Comparison of ENCODE assay signal across 22 cellular contexts in the genomic region with DNA sequence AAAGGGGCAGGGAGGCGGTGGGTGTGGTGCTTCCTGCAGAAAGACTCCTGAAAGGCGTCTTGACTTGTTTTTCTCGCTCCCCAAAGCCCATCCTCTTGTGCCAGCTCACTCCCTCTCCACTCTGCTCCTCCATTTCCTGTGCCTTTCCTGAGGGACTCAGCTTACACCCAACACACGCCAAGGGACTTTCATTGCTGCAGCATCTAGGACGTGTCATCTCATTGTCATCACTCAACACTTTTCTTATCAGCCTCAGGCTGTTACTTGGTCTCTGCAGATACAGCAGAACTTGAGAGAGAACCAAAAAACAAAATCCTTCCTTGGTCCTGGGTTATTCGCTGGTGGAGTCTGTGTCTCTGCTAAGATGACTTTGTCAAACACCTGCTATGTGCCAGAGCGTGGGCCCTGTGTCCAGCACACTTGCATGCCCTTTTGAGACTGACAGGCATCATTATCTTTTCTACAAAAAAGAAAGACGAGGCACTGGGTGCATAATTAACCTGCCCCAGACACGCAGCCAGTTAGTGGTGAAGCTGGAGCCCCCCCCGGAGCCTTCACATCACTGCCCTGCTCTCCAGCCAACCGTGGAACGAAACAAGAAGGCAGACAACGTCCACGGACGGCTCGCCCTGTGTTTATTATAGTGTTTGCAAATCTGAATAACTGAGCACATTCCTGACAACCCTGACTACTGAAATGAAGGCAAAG.
DNase-seq lines count a peak whose midpoint lies in the region; ATAC-seq, FAIRE-seq and TF ChIP-seq lines count a peak whose summit lies in the region.
"Had no signal": no experiment of that assay in that cellular context is flagged by ENCODE, and none has a peak within 500 bp of the region (broad histone marks: within the 10 kb centered on the region; RNA-seq: fewer than 3 reads in every experiment).

No MANE protein-coding gene starts in this region.

- ATAC-seq in DND-41 (ENCODE audit: insufficient read depth, low read depth) (no peak), K562 (no peak)
- no peak for ATAC-seq in activated CD4-positive, alpha-beta T cell treated with anti-CD3 and anti-CD28 coated beads for 36 hours
- ATAC-seq: HCT116 had no signal

- H3K36me3 ChIP-seq in DND-41 (ENCODE audit: insufficient read depth, low read length): no peaks in the 10 kb centered on the region
- H3K36me3 ChIP-seq in K562 (ENCODE audit: control insufficient read depth, insufficient read depth, low read length): no peaks in the 10 kb centered on the region
- H3K36me3 ChIP-seq in keratinocyte (ENCODE audit: control insufficient read depth in 2 of 2, extremely low read depth in 1 of 2, insufficient read depth in 2 of 2, low read length in 2 of 2): no peaks in the 10 kb centered on the region

- TF ChIP-seq CTCF in DND-41 (IDR thresholded peaks at IDR 0.05; ENCODE audit: borderline replicate concordance, extremely low read depth, low read length, poor library complexity, severe bottlenecking) (no peak), K562 (IDR thresholded peaks at IDR 0.05 in 2 of 3, conservative IDR thresholded peaks at IDR 0.05 in 1 of 3; ENCODE audit: insufficient read depth in 2 of 3, low read depth in 1 of 3, low read length in 3 of 3) (no peak), keratinocyte (optimal IDR thresholded peaks at IDR 0.05 in 1 of 3, IDR thresholded peaks at IDR 0.05 in 1 of 3, conservative IDR thresholded peaks at IDR 0.05 in 1 of 3; ENCODE audit: extremely low read depth in 1 of 3, insufficient read depth in 2 of 3, low read length in 3 of 3) (no peak)

- in situ Hi-C loops in K562 (cut with MboI): no loop called here

- DNase-seq in DND-41 (no peak), K562 (ENCODE audit: extremely low read depth in 1 of 4, low spot score in 3 of 4) (no peak), keratinocyte (ENCODE audit: low read depth, low spot score) (no peak), retina (peak; percentile 55), DMS53 (lab: John Stamatoyannopoulos, UW) (no peak), NCI-H510A treated with DMSO at 0.1 percent for 48 hours (lab: John Stamatoyannopoulos, UW) (no peak)
- no peak for DNase-seq in activated naive CD4-positive, alpha-beta T cell treated with Interleukin-2 at 50 U/mL for 16 hours
- no peak for DNase-seq in activated CD4-positive, alpha-beta T cell treated with anti-CD3 and anti-CD28 coated beads for 36 hours
- DNase-seq: AML-193, COR-L47, GF-D8, GM23248, MM.1S, NCI-H1092 treated with DMSO at 0.1 percent for 48 hours, NCI-H1694, NCI-H2081 treated with DMSO at 0.1 percent for 48 hours, NCI-H774, OCI-M1, SHP77 had no signal

- H3K27me3 ChIP-seq in DND-41 (ENCODE audit: insufficient read depth, low read length, poor library complexity) (no peaks in the 10 kb centered on the region), K562 (ENCODE audit: control insufficient read depth in 2 of 2, insufficient read depth in 2 of 2, low read length in 2 of 2) (peaks cover 0 to 34% of the 10 kb centered on the region in 2 experiments; a peak in 3 of 5 replicates), keratinocyte (ENCODE audit: control insufficient read depth, extremely low read depth, insufficient read depth, low read length) (no peaks in the 10 kb centered on the region)

- H3K4me1 ChIP-seq in DND-41 (ENCODE audit: insufficient read depth, low read length) (peaks cover 26% of the 10 kb centered on the region), K562 (replicated peaks in 1 of 2; ENCODE audit: control insufficient read depth in 2 of 2, insufficient read depth in 2 of 2, low read length in 2 of 2) (peaks cover 0 to 5% of the 10 kb centered on the region in 2 experiments; a peak in 1 of 5 replicates), keratinocyte (ENCODE audit: control insufficient read depth, extremely low read depth, insufficient read depth, low read length) (peaks cover 39% of the 10 kb centered on the region)

- H3K36me3 Mint-ChIP-seq in activated CD4-positive, alpha-beta T cell treated with anti-CD3 and anti-CD28 coated beads for 36 hours (ENCODE audit: low read depth): no peaks in the 10 kb centered on the region

- H3K79me2 ChIP-seq in DND-41 (ENCODE audit: insufficient read depth, low read length): no peaks in the 10 kb centered on the region
- H3K79me2 ChIP-seq in K562 (ENCODE audit: control insufficient read depth, insufficient read depth, low read length): no peaks in the 10 kb centered on the region
- no peaks in the 10 kb centered on the region for H3K79me2 ChIP-seq in keratinocyte (ENCODE audit: control insufficient read depth, insufficient read depth, low read length)

- dilution Hi-C loops in keratinocyte (cut with MboI; ENCODE audit: extremely low pct_ligation_motif_present, low sequenced_read_pairs): no loop called here

- H3K9me3 ChIP-seq in DND-41 (ENCODE audit: insufficient read depth, low read length, severe bottlenecking): no peaks in the 10 kb centered on the region
- H3K9me3 ChIP-seq in K562 (replicated peaks; ENCODE audit: control insufficient read depth, insufficient read depth, low read depth, low read length): no peaks in the 10 kb centered on the region
- H3K9me3 ChIP-seq in keratinocyte (ENCODE audit: control insufficient read depth, low read depth, low read length): no peaks in the 10 kb centered on the region

- TF ChIP-seq POLR2A in K562 (conservative IDR thresholded peaks at IDR 0.05): no peak

- H3K4me3 ChIP-seq in DND-41 (ENCODE audit: low read depth in 1 of 2, low read length in 2 of 2) (no peak overlapping the region), K562 (no peak overlapping the region), keratinocyte (ENCODE audit: control insufficient read depth in 2 of 3, extremely low read depth in 1 of 3, insufficient read depth in 2 of 3, low read depth in 1 of 3, low read length in 3 of 3) (peak overlapping the region in 1 of 3 experiments; percentile 26)
- H3K4me3 ChIP-seq: GM23248, SK-N-MC had no signal

- H3K4me2 ChIP-seq in DND-41 (ENCODE audit: insufficient read depth, low read length) (no peak overlapping the region), K562 (ENCODE audit: insufficient read depth, low read length) (no peak overlapping the region), keratinocyte (ENCODE audit: control insufficient read depth, extremely low read depth, insufficient read depth, low read depth, low read length) (peak overlapping the region; percentile 97)

- no peaks in the 10 kb centered on the region for H3K9me3 Mint-ChIP-seq in activated CD4-positive, alpha-beta T cell treated with anti-CD3 and anti-CD28 coated beads for 36 hours (ENCODE audit: low read depth)

- CTCF ChIA-PET in K562 (lab: Yijun Ruan, JAX; ENCODE audit: low intra/inter-chr PET ratio): interaction anchor here (0.7 kb wide), 1 partner anchor 230 kb away, joined by 3 read pairs; no protein-coding TSS in a partner anchor
- CTCF ChIA-PET in activated CD4-positive, alpha-beta T cell treated with anti-CD3 and anti-CD28 coated beads for 36 hours (lab: Charles Lee): no interaction called here

- FAIRE-seq in K562 (lab: Jason Lieb, UNC) (no peak), keratinocyte (lab: Jason Lieb, UNC) (peak; percentile 75)
- FAIRE-seq: GM19239 had no signal

- H3K27ac ChIP-seq in DND-41 (ENCODE audit: low read length) (peak overlapping the region; percentile 41; the same call in 1 of the 2 replicates), K562 (ENCODE audit: extremely low read depth, low read depth, low read length) (no peak overlapping the region), keratinocyte (ENCODE audit: control insufficient read depth, insufficient read depth, low read length) (peak overlapping the region; percentile 4)
- H3K27ac ChIP-seq: GM23248, SK-N-MC had no signal

- no peak for TF ChIP-seq RAD21 in K562 (CRISPR knock-in tag; conservative IDR thresholded peaks at IDR 0.05 in 1 of 2, IDR thresholded peaks at IDR 0.05 in 1 of 2)

- TF ChIP-seq EP300 in K562 (IDR thresholded peaks at IDR 0.05; ENCODE audit: low read length): no peak

- BruUV-seq in K562 (replicated peaks; lab: Mats Ljungman, UMichigan): no TSS peak

- H3K9me1 ChIP-seq in K562 (ENCODE audit: control insufficient read depth, insufficient read depth, low read length) (no peaks in the 10 kb centered on the region), keratinocyte (ENCODE audit: control insufficient read depth, extremely low read depth, insufficient read depth, low read length) (no peaks in the 10 kb centered on the region)

- intact Hi-C loops in K562 (cut with micrococcal nuclease): no loop called here
- intact Hi-C loops in activated CD4-positive, alpha-beta T cell treated with anti-CD3 and anti-CD28 coated beads for 36 hours (cut with DNase I, micrococcal nuclease): no loop called here

- H4K20me1 ChIP-seq in DND-41 (ENCODE audit: insufficient read depth, low read length): no peaks in the 10 kb centered on the region
- no peaks in the 10 kb centered on the region for H4K20me1 ChIP-seq in K562 (replicated peaks; ENCODE audit: control insufficient read depth, insufficient read depth, low read length)
- no peaks in the 10 kb centered on the region for H4K20me1 ChIP-seq in keratinocyte (ENCODE audit: control insufficient read depth, extremely low read depth, insufficient read depth, low read length)

- POLR2A ChIA-PET in K562 (lab: Yijun Ruan, JAX): interaction anchor here (1.0 kb wide), 1 partner anchor 1107 kb away, joined by 3 read pairs; no protein-coding TSS in a partner anchor
- POLR2A ChIA-PET in activated CD4-positive, alpha-beta T cell treated with anti-CD3 and anti-CD28 coated beads for 36 hours (lab: Charles Lee): no interaction called here

- no peak overlapping the region for H3K27ac Mint-ChIP-seq in activated CD4-positive, alpha-beta T cell treated with anti-CD3 and anti-CD28 coated beads for 36 hours

- H3K4me1 Mint-ChIP-seq in activated CD4-positive, alpha-beta T cell treated with anti-CD3 and anti-CD28 coated beads for 36 hours: no peaks in the 10 kb centered on the region

- peaks cover 13% of the 10 kb centered on the region for H3K27me3 Mint-ChIP-seq in activated CD4-positive, alpha-beta T cell treated with anti-CD3 and anti-CD28 coated beads for 36 hours

- H3K9ac ChIP-seq in DND-41 (ENCODE audit: low read depth, low read length) (no peak overlapping the region), K562 (ENCODE audit: insufficient read depth in 1 of 2, low read depth in 2 of 2, low read length in 2 of 2) (no peak overlapping the region), keratinocyte (ENCODE audit: control insufficient read depth, extremely low read depth, insufficient read depth, low read length) (no peak overlapping the region)
- H3K9ac ChIP-seq: GM23248 had no signal

- no peak overlapping the region for H3K4me3 Mint-ChIP-seq in activated CD4-positive, alpha-beta T cell treated with anti-CD3 and anti-CD28 coated beads for 36 hours

- no peak overlapping the region for H2AFZ ChIP-seq in DND-41 (ENCODE audit: low read depth, low read length)
- H2AFZ ChIP-seq in K562 (ENCODE audit: low read depth, low read length): no peak overlapping the region
- no peak overlapping the region for H2AFZ ChIP-seq in keratinocyte (ENCODE audit: control insufficient read depth, low read length)
- H2AFZ ChIP-seq: GM23248 had no signal

- WGBS in K562 (ENCODE audit: insufficient coverage, low coverage, missing lambda C conversion rate): 0% methylated on average over 11 of the region's 16 CpGs

TF ChIP-seq in K562, 482 proteins besides CTCF, POLR2A, EP300 and RAD21 (continues in another document):
- TF ChIP-seq NCOA1 (IDR thresholded peaks at IDR 0.05; ENCODE audit: low read depth): no peak
- TF ChIP-seq MEIS2 (IDR thresholded peaks at IDR 0.05; ENCODE audit: partially characterized antibody): peak; percentile 50
